ENCODE assay signal across 17 cellular contexts in the genomic region with DNA sequence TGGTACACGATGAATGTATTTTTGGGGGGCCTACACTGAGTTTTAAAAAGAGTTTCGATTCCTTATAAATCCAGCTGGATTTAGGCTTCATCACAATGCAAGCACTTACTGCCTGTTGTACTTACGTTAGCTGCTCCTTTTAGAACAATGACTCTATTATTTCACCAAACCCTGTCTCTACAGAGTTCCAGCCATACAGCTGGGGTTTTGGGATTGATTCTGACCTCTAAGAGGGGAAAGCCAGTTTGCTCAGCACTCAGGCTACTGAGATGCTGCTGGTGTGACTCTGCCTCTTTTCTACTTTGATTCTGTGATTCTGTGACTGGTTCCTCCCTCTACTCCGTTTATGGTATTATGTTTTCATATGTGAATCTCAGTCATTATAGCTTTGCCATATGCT.
DNase-seq lines count a peak whose midpoint lies in the region; ATAC-seq and TF ChIP-seq lines count a peak whose summit lies in the region.
"Had no signal": no experiment of that assay in that cellular context is flagged by ENCODE, and none has a peak within 500 bp of the region (broad histone marks: within the 10 kb centered on the region; RNA-seq: fewer than 3 reads in every experiment).

No MANE protein-coding gene starts in this region.

- peaks cover 0 to 6% of the 10 kb centered on the region in 2 donors for H3K36me3 Mint-ChIP-seq in activated naive CD4-positive, alpha-beta T cell treated with anti-CD3 and anti-CD28 coated beads, Interleukin-2, amount 50 U/mL, for 72 hours
- H3K36me3 Mint-ChIP-seq: CD4-positive, CD25-positive, alpha-beta regulatory T cell had no signal

- ATAC-seq in SK-N-SH treated with all-trans-retinoic acid at 6 μM for 48 hours = no peak
- no peak for ATAC-seq in activated naive CD4-positive, alpha-beta T cell treated with anti-CD3 and anti-CD28 coated beads, Interleukin-2, amount 50 U/mL, for 72 hours

- H3K9me3 Mint-ChIP-seq in activated naive CD4-positive, alpha-beta T cell treated with anti-CD3 and anti-CD28 coated beads, Interleukin-2, amount 50 U/mL, for 72 hours = peaks cover 11 to 19% of the 10 kb centered on the region in 2 donors

- H3K27me3 ChIP-seq in layer of hippocampus (ENCODE audit: control insufficient read depth, insufficient read depth, low read length) = no peaks in the 10 kb centered on the region

- H3K27ac Mint-ChIP-seq in activated naive CD4-positive, alpha-beta T cell treated with anti-CD3 and anti-CD28 coated beads, Interleukin-2, amount 50 U/mL, for 72 hours = no peak overlapping the region
- H3K27ac Mint-ChIP-seq: CD4-positive, CD25-positive, alpha-beta regulatory T cell had no signal

- H3K27ac ChIP-seq in caudate nucleus (ENCODE audit: low read depth, low read length) (peak overlapping the region; percentile 68), layer of hippocampus (ENCODE audit: low read depth, low read length) (peak overlapping the region; percentile 56)

- DNase-seq in NCI-H526 treated with DMSO at 0.1 percent for 48 hours (lab: John Stamatoyannopoulos, UW) (peak; percentile 5), caudate nucleus (lab: John Stamatoyannopoulos, UW) (peak in 9 of 61 donors; percentile 3 to 26 (median 17)), superior temporal gyrus (ENCODE audit: extremely low spot score) (peak; percentile 76)
- DNase-seq in activated CD4-positive, alpha-beta T cell treated with anti-CD3 and anti-CD28 coated beads, Interleukin-2, amount 50 U/mL, for 1 hour = no peak
- no peak for DNase-seq in activated naive CD4-positive, alpha-beta T cell treated with anti-CD3 and anti-CD28 coated beads, Interleukin-2, amount 50 U/mL, for 72 hours (ENCODE audit: low spot score in 2 of 2)
- DNase-seq: Caco-2; CD4-positive, CD25-positive, alpha-beta regulatory T cell; DMS 273 treated with DMSO at 0.1 percent for 48 hours; DMS79 treated with DMSO at 0.1 percent for 48 hours; IMR-90; NCI-H187; NCI-H510A; NCI-H748 treated with DMSO at 0.1 percent for 48 hours; NK-92 treated with Interleukin-12 subunit alpha and Interleukin-12 subunit beta, amount 100 ng/mL, for 24 hours; SIG-M5 had no signal

TF ChIP-seq in SK-N-SH treated with all-trans-retinoic acid at 6 μM for 48 hours, 23 proteins besides CTCF, POLR2A, EP300 and RAD21:
- TF ChIP-seq ZC3H10 (CRISPR knock-in tag; IDR thresholded peaks at IDR 0.05) = no peak
- TF ChIP-seq, protein P1, sequence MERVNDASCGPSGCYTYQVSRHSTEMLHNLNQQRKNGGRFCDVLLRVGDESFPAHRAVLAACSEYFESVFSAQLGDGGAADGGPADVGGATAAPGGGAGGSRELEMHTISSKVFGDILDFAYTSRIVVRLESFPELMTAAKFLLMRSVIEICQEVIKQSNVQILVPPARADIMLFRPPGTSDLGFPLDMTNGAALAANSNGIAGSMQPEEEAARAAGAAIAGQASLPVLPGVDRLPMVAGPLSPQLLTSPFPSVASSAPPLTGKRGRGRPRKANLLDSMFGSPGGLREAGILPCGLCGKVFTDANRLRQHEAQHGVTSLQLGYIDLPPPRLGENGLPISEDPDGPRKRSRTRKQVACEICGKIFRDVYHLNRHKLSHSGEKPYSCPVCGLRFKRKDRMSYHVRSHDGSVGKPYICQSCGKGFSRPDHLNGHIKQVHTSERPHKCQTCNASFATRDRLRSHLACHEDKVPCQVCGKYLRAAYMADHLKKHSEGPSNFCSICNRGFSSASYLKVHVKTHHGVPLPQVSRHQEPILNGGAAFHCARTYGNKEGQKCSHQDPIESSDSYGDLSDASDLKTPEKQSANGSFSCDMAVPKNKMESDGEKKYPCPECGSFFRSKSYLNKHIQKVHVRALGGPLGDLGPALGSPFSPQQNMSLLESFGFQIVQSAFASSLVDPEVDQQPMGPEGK (CRISPR knock-in tag; IDR thresholded peaks at IDR 0.05; ENCODE audit: borderline replicate concordance) = no peak
- TF ChIP-seq ZNF565 (CRISPR knock-in tag; conservative IDR thresholded peaks at IDR 0.05; ENCODE audit: low read depth) = no peak
- TF ChIP-seq GLIS3 (CRISPR knock-in tag; IDR thresholded peaks at IDR 0.05) = no peak
- TF ChIP-seq PPARA (CRISPR knock-in tag; IDR thresholded peaks at IDR 0.05; ENCODE audit: borderline replicate concordance) = no peak
- no peak for TF ChIP-seq ZFP30 (CRISPR knock-in tag; IDR thresholded peaks at IDR 0.05)
- TF ChIP-seq TOX (CRISPR knock-in tag; IDR thresholded peaks at IDR 0.05; ENCODE audit: borderline replicate concordance) = no peak
- TF ChIP-seq OSR1 (CRISPR knock-in tag; IDR thresholded peaks at IDR 0.05) = no peak
- no peak for TF ChIP-seq TSHZ2 (CRISPR knock-in tag; IDR thresholded peaks at IDR 0.05)
- TF ChIP-seq ZNF8 (CRISPR knock-in tag; IDR thresholded peaks at IDR 0.05) = no peak
- no peak for TF ChIP-seq CSDC2 (CRISPR knock-in tag; IDR thresholded peaks at IDR 0.05)
- TF ChIP-seq, protein P2, sequence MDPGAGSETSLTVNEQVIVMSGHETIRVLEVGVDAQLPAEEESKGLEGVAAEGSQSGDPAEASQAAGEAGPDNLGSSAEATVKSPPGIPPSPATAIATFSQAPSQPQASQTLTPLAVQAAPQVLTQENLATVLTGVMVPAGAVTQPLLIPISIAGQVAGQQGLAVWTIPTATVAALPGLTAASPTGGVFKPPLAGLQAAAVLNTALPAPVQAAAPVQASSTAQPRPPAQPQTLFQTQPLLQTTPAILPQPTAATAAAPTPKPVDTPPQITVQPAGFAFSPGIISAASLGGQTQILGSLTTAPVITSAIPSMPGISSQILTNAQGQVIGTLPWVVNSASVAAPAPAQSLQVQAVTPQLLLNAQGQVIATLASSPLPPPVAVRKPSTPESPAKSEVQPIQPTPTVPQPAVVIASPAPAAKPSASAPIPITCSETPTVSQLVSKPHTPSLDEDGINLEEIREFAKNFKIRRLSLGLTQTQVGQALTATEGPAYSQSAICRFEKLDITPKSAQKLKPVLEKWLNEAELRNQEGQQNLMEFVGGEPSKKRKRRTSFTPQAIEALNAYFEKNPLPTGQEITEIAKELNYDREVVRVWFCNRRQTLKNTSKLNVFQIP (CRISPR knock-in tag; IDR thresholded peaks at IDR 0.05; ENCODE audit: borderline replicate concordance, low read depth) = no peak
- TF ChIP-seq, protein P3, sequence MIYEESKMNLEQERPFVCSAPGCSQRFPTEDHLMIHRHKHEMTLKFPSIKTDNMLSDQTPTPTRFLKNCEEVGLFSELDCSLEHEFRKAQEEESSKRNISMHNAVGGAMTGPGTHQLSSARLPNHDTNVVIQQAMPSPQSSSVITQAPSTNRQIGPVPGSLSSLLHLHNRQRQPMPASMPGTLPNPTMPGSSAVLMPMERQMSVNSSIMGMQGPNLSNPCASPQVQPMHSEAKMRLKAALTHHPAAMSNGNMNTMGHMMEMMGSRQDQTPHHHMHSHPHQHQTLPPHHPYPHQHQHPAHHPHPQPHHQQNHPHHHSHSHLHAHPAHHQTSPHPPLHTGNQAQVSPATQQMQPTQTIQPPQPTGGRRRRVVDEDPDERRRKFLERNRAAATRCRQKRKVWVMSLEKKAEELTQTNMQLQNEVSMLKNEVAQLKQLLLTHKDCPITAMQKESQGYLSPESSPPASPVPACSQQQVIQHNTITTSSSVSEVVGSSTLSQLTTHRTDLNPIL (CRISPR knock-in tag; IDR thresholded peaks at IDR 0.05; ENCODE audit: low read depth) = no peak
- TF ChIP-seq BACH2 (CRISPR knock-in tag; IDR thresholded peaks at IDR 0.05; ENCODE audit: borderline replicate concordance) = no peak
- TF ChIP-seq ESRRG (CRISPR knock-in tag; IDR thresholded peaks at IDR 0.05) = no peak
- no peak for TF ChIP-seq CSRNP3 (CRISPR knock-in tag; IDR thresholded peaks at IDR 0.05)
- TF ChIP-seq SNAI2 (CRISPR knock-in tag; IDR thresholded peaks at IDR 0.05) = no peak
- TF ChIP-seq RARB (CRISPR knock-in tag; IDR thresholded peaks at IDR 0.05) = no peak
- no peak for TF ChIP-seq ZNF70 (CRISPR knock-in tag; IDR thresholded peaks at IDR 0.05)
- no peak for TF ChIP-seq ZFP3 (CRISPR knock-in tag; IDR thresholded peaks at IDR 0.05)

Comparison
In these comparisons a context has a peak if more than half of its experiments do, and no peak if none do; other contexts are left out.
1. DNase-seq: peak in NCI-H526 treated with DMSO at 0.1 percent for 48 hours (single experiment) and superior temporal gyrus (single experiment); none in activated CD4-positive, alpha-beta T cell treated with anti-CD3 and anti-CD28 coated beads, Interleukin-2, amount 50 U/mL, for 1 hour (single experiment) and activated naive CD4-positive, alpha-beta T cell treated with anti-CD3 and anti-CD28 coated beads, Interleukin-2, amount 50 U/mL, for 72 hours (0 of 2).